In the genomic region with DNA sequence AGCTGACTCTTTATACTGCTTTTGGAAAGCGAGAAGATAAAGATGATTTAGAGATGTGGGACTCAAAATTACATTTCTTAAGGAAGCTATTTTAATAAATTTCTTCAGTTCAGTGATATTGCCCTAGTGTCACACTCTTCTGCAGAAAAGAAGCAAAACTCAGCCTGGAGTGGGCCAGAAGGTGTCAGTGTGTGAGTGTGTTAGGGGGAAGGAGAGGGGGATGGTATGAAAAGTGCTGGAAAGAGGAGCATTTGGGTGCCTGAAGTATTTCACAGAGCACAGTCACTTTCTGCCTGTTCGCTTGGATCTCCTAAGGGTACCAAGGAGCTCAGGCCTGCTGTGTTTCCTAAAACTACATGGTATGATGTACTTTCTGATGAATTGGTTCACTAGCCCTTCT, we compare ENCODE assay signal across 13 cellular contexts.
DNase-seq lines count a peak whose midpoint lies in the region; ATAC-seq and TF ChIP-seq lines count a peak whose summit lies in the region.
"Had no signal": no experiment of that assay in that cellular context is flagged by ENCODE, and none has a peak within 500 bp of the region (broad histone marks: within the 10 kb centered on the region; RNA-seq: fewer than 3 reads in every experiment).

No MANE protein-coding gene starts in this region.

- H3K4me1 ChIP-seq in skeletal muscle satellite cell (ENCODE audit: control insufficient read depth, insufficient read depth, low read length) (peaks cover 33% of the 10 kb centered on the region), upper lobe of right lung (peaks cover 18% of the 10 kb centered on the region)

- no peaks in the 10 kb centered on the region for H3K36me3 ChIP-seq in skeletal muscle satellite cell (ENCODE audit: insufficient read depth, low read length)
- no peaks in the 10 kb centered on the region for H3K36me3 ChIP-seq in upper lobe of right lung

- H3K27me3 ChIP-seq in skeletal muscle satellite cell (ENCODE audit: control insufficient read depth, insufficient read depth, low read length) (no peaks in the 10 kb centered on the region), upper lobe of right lung (no peaks in the 10 kb centered on the region)
- H3K27me3 ChIP-seq: dorsolateral prefrontal cortex had no signal

- H3K4me3 ChIP-seq in fibroblast of villous mesenchyme (ENCODE audit: low read depth, low read length) (peak overlapping the region; percentile 1), skeletal muscle satellite cell (ENCODE audit: low read length) (peak overlapping the region; percentile 61), upper lobe of right lung (no peak overlapping the region)
- H3K4me3 ChIP-seq: dorsolateral prefrontal cortex had no signal

- no peak overlapping the region for H3K27ac ChIP-seq in upper lobe of right lung
- H3K27ac ChIP-seq: dorsolateral prefrontal cortex had no signal

- intact Hi-C loops in upper lobe of right lung (cut with DNase I): no loop called here

- peak overlapping the region; percentile 75 for H3K4me2 ChIP-seq in skeletal muscle satellite cell (ENCODE audit: low read length)

- DNase-seq in NCI-H2029 (lab: John Stamatoyannopoulos, UW): peak; percentile 19
- DNase-seq in NCI-H2029 treated with DMSO at 0.1 percent for 48 hours (lab: John Stamatoyannopoulos, UW): no peak
- DNase-seq in NCI-H748 treated with DMSO at 0.1 percent for 48 hours (lab: John Stamatoyannopoulos, UW): peak; percentile 74
- peak; percentile 50 for DNase-seq in fibroblast of villous mesenchyme (ENCODE audit: low read depth)
- DNase-seq in superior temporal gyrus (ENCODE audit: extremely low spot score): no peak
- no peak for DNase-seq in upper lobe of right lung
- DNase-seq: activated naive CD8-positive, alpha-beta T cell treated with anti-CD3 and anti-CD28 coated beads, Interleukin-2, amount 50 U/mL, for 24 hours; dorsolateral prefrontal cortex; GDM1; NCI-H1417 treated with DMSO at 0.1 percent for 48 hours; PC-3 had no signal

- TF ChIP-seq CTCF in fibroblast of villous mesenchyme (IDR thresholded peaks at IDR 0.05; ENCODE audit: insufficient read depth, low read depth, low read length) (peak; percentile 21), upper lobe of right lung (IDR thresholded peaks at IDR 0.05) (no peak)

- H3K9me3 ChIP-seq in skeletal muscle satellite cell (replicated peaks; ENCODE audit: low read length) (no peaks in the 10 kb centered on the region), upper lobe of right lung (no peaks in the 10 kb centered on the region)

- ATAC-seq in esophagus mucosa (no peak), upper lobe of right lung (no peak)
- ATAC-seq: activated naive CD8-positive, alpha-beta T cell treated with anti-CD3 and anti-CD28 coated beads, Interleukin-2, amount 50 U/mL, for 24 hours; PC-3 had no signal

- peak overlapping the region; percentile 45 for H3K9ac ChIP-seq in skeletal muscle satellite cell (ENCODE audit: low read depth, low read length)

Comparison
In these comparisons a context has a peak if more than half of its experiments do, and no peak if none do; other contexts are left out.
1. DNase-seq: peak in NCI-H2029 (single experiment), NCI-H748 treated with DMSO at 0.1 percent for 48 hours (single experiment) and fibroblast of villous mesenchyme (single experiment); none in NCI-H2029 treated with DMSO at 0.1 percent for 48 hours (single experiment), superior temporal gyrus (single experiment) and upper lobe of right lung (single experiment).